8 cellular contexts compared by ENCODE assay signal in the genomic region with DNA sequence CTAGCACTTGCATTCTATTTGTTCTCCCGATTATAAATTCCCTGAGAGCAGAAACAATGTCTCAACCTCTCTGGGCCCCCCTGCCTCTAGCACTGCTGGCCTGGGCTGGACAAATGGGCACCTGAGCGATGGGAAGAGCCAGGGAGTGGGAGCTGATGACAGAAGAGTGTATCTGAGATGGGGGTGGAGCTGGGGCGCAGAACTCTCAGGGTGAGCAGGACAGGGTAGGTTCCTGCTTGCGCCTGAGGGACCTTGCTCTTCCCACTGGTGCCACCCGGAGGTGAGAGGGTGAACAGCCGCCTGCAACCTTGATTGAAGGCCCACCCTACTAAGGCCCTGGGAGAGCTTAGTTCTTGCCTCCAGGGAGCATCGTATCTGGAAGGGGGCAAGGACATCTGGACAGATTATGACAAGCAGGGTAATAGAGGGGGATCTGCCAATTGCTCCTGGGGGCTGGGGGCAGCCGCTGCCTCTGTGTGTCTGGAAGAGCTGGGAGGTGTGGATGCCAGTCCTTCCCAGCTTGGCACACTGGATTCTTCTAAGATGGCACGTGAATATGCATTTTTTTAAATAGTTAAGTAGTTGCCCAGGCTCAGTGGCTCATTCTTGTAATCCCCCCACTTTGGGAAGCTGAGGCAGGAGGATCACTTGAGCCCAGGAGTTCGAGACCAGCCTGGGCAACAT. TPM values are rescaled to one million over a fixed set of nuclear protein-coding genes. Genes with fewer than 3 reads are reported as not detected.
DNase-seq lines count a peak whose midpoint lies in the region; ATAC-seq and TF ChIP-seq lines count a peak whose summit lies in the region.

No MANE protein-coding gene starts in this region.

- intact Hi-C loops in prostate gland (cut with DNase I) = loop anchor here (5.0 kb wide), 1 partner anchor 182 kb away; no protein-coding TSS in a partner anchor

- H3K36me3 ChIP-seq in cardiac muscle cell (peaks cover 3% of the 10 kb centered on the region), prostate gland (no peaks in the 10 kb centered on the region)

- H3K9me3 ChIP-seq in cardiac muscle cell (ENCODE audit: low read depth) = no peaks in the 10 kb centered on the region
- no peaks in the 10 kb centered on the region for H3K9me3 ChIP-seq in prostate gland

- DNase-seq in Daoy (ENCODE audit: low read depth) (peak; percentile 70), HFF-Myc (ENCODE audit: extremely low read depth, low read depth) (no peak), NCI-H82 treated with DMSO at 0.1 percent for 48 hours (lab: John Stamatoyannopoulos, UW; ENCODE audit: unreplicated experiment) (peak; percentile 74), cardiac muscle cell (ENCODE audit: low read depth in 1 of 2, low spot score in 1 of 2) (peak; percentile 76 to 88), prostate gland (ENCODE audit: low spot score) (no peak)
- peak; percentile 31 for DNase-seq in activated naive CD4-positive, alpha-beta T cell treated with anti-CD3 and anti-CD28 coated beads, Interleukin-2, amount 50 U/mL, for 16 hours
- no peak for DNase-seq in activated effector memory CD4-positive, alpha-beta T cell treated with anti-CD3 and anti-CD28 coated beads, Interleukin-2, amount 50 U/mL, for 16 hours

- peaks cover 13% of the 10 kb centered on the region for H3K4me1 ChIP-seq in cardiac muscle cell (ENCODE audit: low read depth)
- H3K4me1 ChIP-seq in prostate gland (replicated peaks) = no peaks in the 10 kb centered on the region

- H3K4me3 ChIP-seq in HFF-Myc (replicated peaks; ENCODE audit: low read depth, low read length) (no peak overlapping the region), cardiac muscle cell (no peak overlapping the region), prostate gland (no peak overlapping the region)

- WGBS in prostate gland = 46% methylated on average over 10 of the region's 10 CpGs

- no peak for TF ChIP-seq POLR2A in prostate gland (IDR thresholded peaks at IDR 0.05)

- peak; percentile 80 for TF ChIP-seq CTCF in HFF-Myc (IDR thresholded peaks at IDR 0.05; ENCODE audit: low read depth, low read length, missing control alignments)
- TF ChIP-seq CTCF in cardiac muscle cell (IDR thresholded peaks at IDR 0.05; ENCODE audit: low read depth, low read length) = peak; percentile 84
- TF ChIP-seq CTCF in prostate gland (IDR thresholded peaks at IDR 0.05) = peak in 3 of 4 experiments; percentile 16 to 66 (median 39)

- peak overlapping the region; percentile 13 for H3K27ac ChIP-seq in cardiac muscle cell
- no peak overlapping the region for H3K27ac ChIP-seq in prostate gland

- ATAC-seq in GM18502 (IDR thresholded peaks at IDR 0.05; ENCODE audit: poor library complexity, unreplicated experiment) = no peak

- no peaks in the 10 kb centered on the region for H3K27me3 ChIP-seq in cardiac muscle cell
- no peaks in the 10 kb centered on the region for H3K27me3 ChIP-seq in prostate gland (replicated peaks; ENCODE audit: insufficient read depth)

RNA-seq across cellular contexts. Expression of gene TSPAN9, which starts 43.0 kb away (rescaled TPM):
- 9.8 and 13.7 TPM in 2 replicates for total RNA-seq in Daoy (2014; rRNA removed; shearing (Covaris generic))
- total RNA-seq in cardiac muscle cell (153 and 199 TPM in 2 replicates), prostate gland (10 to 100 TPM; 41.9 to 50.0 TPM)
- polyA plus RNA-seq in cardiac muscle cell = 13.3 and 17.9 TPM in 2 replicates

Comparison
In these comparisons a context has a peak if more than half of its experiments do, and no peak if none do; other contexts are left out.
1. DNase-seq: peak in Daoy (single experiment), NCI-H82 treated with DMSO at 0.1 percent for 48 hours (single experiment), activated naive CD4-positive, alpha-beta T cell treated with anti-CD3 and anti-CD28 coated beads, Interleukin-2, amount 50 U/mL, for 16 hours (single experiment) and cardiac muscle cell (2 of 2); none in HFF-Myc (single experiment), prostate gland (single experiment) and activated effector memory CD4-positive, alpha-beta T cell treated with anti-CD3 and anti-CD28 coated beads, Interleukin-2, amount 50 U/mL, for 16 hours (single experiment).
2. Peak in every context shown above with its lines, with median percentiles within 50 percentile points of each other: CTCF ChIP-seq.